In the genomic region with DNA sequence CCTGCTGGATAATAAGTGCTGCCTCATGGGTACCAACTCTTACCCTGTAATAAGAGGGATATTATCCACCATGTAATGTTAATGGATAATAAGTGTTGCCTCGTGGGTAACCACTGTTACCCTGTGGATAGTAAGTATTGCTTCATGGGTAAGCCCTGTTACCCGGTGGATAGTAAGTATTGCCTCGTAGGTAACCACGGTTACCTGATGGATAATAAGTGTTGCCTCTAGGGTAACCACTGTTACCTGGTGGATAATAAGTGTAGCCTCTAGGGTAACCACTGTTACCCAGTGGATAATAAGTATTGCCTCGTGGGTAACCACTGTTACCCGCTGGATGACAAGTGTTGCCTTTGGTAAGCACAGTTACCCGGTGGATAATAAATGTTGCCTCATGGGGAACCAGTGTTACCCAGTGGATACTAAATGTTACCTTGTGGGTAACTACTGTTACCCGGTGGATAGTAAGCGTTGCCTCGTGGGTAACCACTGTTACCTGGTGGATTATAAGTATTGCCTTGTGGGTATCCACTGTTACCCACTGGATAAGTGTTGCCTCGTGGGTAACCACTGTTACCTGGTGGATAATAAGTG, we compare ENCODE assay signal across 28 cellular contexts. TPM values are rescaled to one million over a fixed set of nuclear protein-coding genes. Genes with fewer than 3 reads are reported as not detected.
"Had no signal": no experiment of that assay in that cellular context is flagged by ENCODE, and none has a peak within 500 bp of the region (broad histone marks: within the 10 kb centered on the region; RNA-seq: fewer than 3 reads in every experiment).

No MANE protein-coding gene starts in this region.

- ATAC-seq: gastrocnemius medialis, heart right ventricle, left lung, lower lobe of right lung, natural killer cell, right cardiac atrium had no signal

- DNase-seq: effector CD4-positive, alpha-beta T cell; gastrocnemius medialis; heart right ventricle; immature natural killer cell; left lung; lower lobe of right lung; natural killer cell; ovary; right cardiac atrium; small intestine; stimulated activated CD4-positive, alpha-beta T cell treated with anti-CD3 and anti-CD28 coated beads, Interleukin-12 subunit alpha, Interleukin-12 subunit beta, amount 100 ng/mL, for 4 hours; stimulated activated naive CD4-positive, alpha-beta T cell; stomach; substantia nigra; transverse colon had no signal

- H3K9me3 ChIP-seq: gastrocnemius medialis, lower lobe of right lung, thoracic aorta, transverse colon had no signal

- H3K4me3 ChIP-seq: coronary artery, gastrocnemius medialis, heart right ventricle, left lung, lower lobe of right lung, ovary, stomach, thoracic aorta, transverse colon had no signal

- H3K9me3 Mint-ChIP-seq: memory B cell, natural killer cell had no signal

- H3K27ac ChIP-seq: coronary artery, gastrocnemius medialis, heart right ventricle, left lung, lower lobe of right lung, ovary, stomach, thoracic aorta, transverse colon had no signal

- H3K36me3 ChIP-seq: gastrocnemius medialis, heart right ventricle, left lung, lower lobe of right lung, ovary, stomach, thoracic aorta, transverse colon had no signal

- H3K36me3 Mint-ChIP-seq: immature natural killer cell, memory B cell, mesothelial cell of epicardium, natural killer cell had no signal

- H3K27me3 ChIP-seq: gastrocnemius medialis, heart right ventricle, left lung, ovary, stomach, transverse colon had no signal

- H3K4me1 ChIP-seq: gastrocnemius medialis, heart right ventricle, left lung, lower lobe of right lung, stomach, transverse colon had no signal

- FAIRE-seq: keratinocyte, small intestine had no signal

- H3K27ac Mint-ChIP-seq: immature natural killer cell, memory B cell, mesothelial cell of epicardium, natural killer cell had no signal

RNA-seq across cellular contexts. Expression of gene NXPE4, which starts 18.6 kb away (rescaled TPM):
- total RNA-seq: dermis microvascular lymphatic vessel endothelial cell, fibroblast of lung, heart right ventricle, left lung, lower lobe of right lung, mesothelial cell of epicardium, mucosa of gallbladder, myocyte, natural killer cell, neural crest cell, ovary, posterior vena cava, right cardiac atrium, thoracic aorta, ureter had no signal
- polyA plus RNA-seq: fibroblast of lung, heart right ventricle, immature natural killer cell, keratinocyte, right cardiac atrium, stomach had no signal

RNA-seq across cellular contexts. Expression of gene NXPE1, which starts 54.5 kb away (rescaled TPM):
- total RNA-seq: dermis microvascular lymphatic vessel endothelial cell, fibroblast of lung, heart right ventricle, left lung, lower lobe of right lung, mesothelial cell of epicardium, mucosa of gallbladder, myocyte, natural killer cell, neural crest cell, posterior vena cava, right cardiac atrium, thoracic aorta, ureter had no signal
- polyA plus RNA-seq: esophagus, fibroblast of lung, immature natural killer cell, keratinocyte, right cardiac atrium, stomach had no signal
